26 cellular contexts compared by ENCODE assay signal in the genomic region with DNA sequence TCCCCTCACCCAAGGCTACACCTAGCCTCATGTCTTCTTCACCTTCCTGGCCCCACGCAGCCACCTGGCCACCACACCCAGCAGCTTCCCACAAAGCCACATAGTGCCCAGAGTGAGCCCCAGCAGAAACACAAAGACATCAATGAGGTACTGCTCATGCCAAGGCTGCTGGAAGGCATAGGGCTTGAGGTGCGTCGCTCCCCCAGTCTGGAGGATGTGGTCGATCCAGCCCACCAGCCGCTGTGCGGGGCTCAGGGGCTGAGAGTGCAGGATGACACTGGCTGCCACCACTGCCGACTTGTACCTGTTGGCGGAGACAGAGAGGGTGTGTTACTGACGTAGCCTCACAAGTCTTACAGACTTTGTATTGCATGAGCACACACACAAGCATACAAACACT. TPM values are rescaled to one million over a fixed set of nuclear protein-coding genes. Genes with fewer than 3 reads are reported as not detected.
DNase-seq lines count a peak whose midpoint lies in the region; TF ChIP-seq lines count a peak whose summit lies in the region.
"Had no signal": no experiment of that assay in that cellular context is flagged by ENCODE, and none has a peak within 500 bp of the region (broad histone marks: within the 10 kb centered on the region; RNA-seq: fewer than 3 reads in every experiment).

No MANE protein-coding gene starts in this region.

- no peak for TF ChIP-seq POLR2A in lower leg skin (IDR thresholded peaks at IDR 0.05)

- peak; percentile 10 for DNase-seq in activated gamma-delta T cell treated with Interleukin-2 at 50 U/mL for 16 hours
- no peak for DNase-seq in activated gamma-delta T cell (lab: John Stamatoyannopoulos, UW)
- peak; percentile 5 for DNase-seq in HEK293T (ENCODE audit: extremely low spot score)
- peak; percentile 2 for DNase-seq in effector CD8-positive, alpha-beta T cell (lab: John Stamatoyannopoulos, UW)
- DNase-seq in stimulated activated CD8-positive, alpha-beta memory T cell treated with anti-CD3 and anti-CD28 coated beads, Interleukin-4, amount 100 ng/mL, for 48 hours, result peak; percentile 25
- DNase-seq in hippocampal formation (lab: John Stamatoyannopoulos, UW), result no peak
- DNase-seq in lower leg skin (ENCODE audit: low spot score in 2 of 2), result no peak
- DNase-seq in CD14-positive monocyte (ENCODE audit: low spot score), result no peak
- DNase-seq: activated CD4-positive, alpha-beta T cell treated with anti-CD3 and anti-CD28 coated beads, Interleukin-2, amount 50 U/mL, for 48 hours; activated effector memory CD4-positive, alpha-beta T cell treated with anti-CD3 and anti-CD28 coated beads, Interleukin-2, amount 50 U/mL, for 16 hours; Caco-2; effector memory CD4-positive, alpha-beta T cell; immature natural killer cell; Karpas-422; NCI-H1048; NCI-H2081; NCI-H446 treated with DMSO at 0.1 percent for 48 hours; ovary; right cardiac atrium; stimulated activated naive B cell treated with anti-CD40 and anti-IgM and Interleukin-4, amounts not matched to agents 10 μg/mL and 1 μg/mL and 100 μg/mL, for 72 hours had no signal

- H3K27me3 Mint-ChIP-seq in CD14-positive monocyte (ENCODE audit: low read depth in 3 of 3), result peaks cover 0 to 12% (median 2%) of the 10 kb centered on the region in 3 donors

- peaks cover 0 to 7% (median 5%) of the 10 kb centered on the region in 7 donors for H3K9me3 Mint-ChIP-seq in CD14-positive monocyte

- CTCF ChIA-PET in HEK293T (lab: Yijun Ruan, JAX), result no interaction called here

- H3K4me3 ChIP-seq in lower leg skin (ENCODE audit: low read depth, poor library complexity, severe bottlenecking), result no peak overlapping the region
- H3K4me3 ChIP-seq: ovary, tibial nerve had no signal

- H3K36me3 Mint-ChIP-seq in CD14-positive monocyte, result no peaks in the 10 kb centered on the region
- H3K36me3 Mint-ChIP-seq: immature natural killer cell; stimulated activated naive B cell treated with anti-CD40 and anti-IgM and Interleukin-4, amounts not matched to agents 10 μg/mL and 1 μg/mL and 100 μg/mL, for 72 hours had no signal

- no peak for TF ChIP-seq CTCF in lower leg skin (IDR thresholded peaks at IDR 0.05)
- no peak for TF ChIP-seq CTCF in CD14-positive monocyte (IDR thresholded peaks at IDR 0.05)

- POLR2A ChIA-PET in HEK293T (lab: Yijun Ruan, JAX), result no interaction called here

- no peak overlapping the region for H3K27ac Mint-ChIP-seq in CD14-positive monocyte
- H3K27ac Mint-ChIP-seq: immature natural killer cell; stimulated activated naive B cell treated with anti-CD40 and anti-IgM and Interleukin-4, amounts not matched to agents 10 μg/mL and 1 μg/mL and 100 μg/mL, for 72 hours had no signal

- H3K4me3 Mint-ChIP-seq in CD14-positive monocyte, result no peak overlapping the region
- H3K4me3 Mint-ChIP-seq: immature natural killer cell; stimulated activated naive B cell treated with anti-CD40 and anti-IgM and Interleukin-4, amounts not matched to agents 10 μg/mL and 1 μg/mL and 100 μg/mL, for 72 hours had no signal

- 64 to 77% methylated on average over 9 of the region's 9 CpGs for WGBS in lower leg skin, 2 donors

- no peaks in the 10 kb centered on the region for H3K4me1 Mint-ChIP-seq in CD14-positive monocyte
- H3K4me1 Mint-ChIP-seq: immature natural killer cell; stimulated activated naive B cell treated with anti-CD40 and anti-IgM and Interleukin-4, amounts not matched to agents 10 μg/mL and 1 μg/mL and 100 μg/mL, for 72 hours had no signal

- intact Hi-C loops in lower leg skin (cut with DNase I; ENCODE audit: low total_unique reads), result no loop called here
- intact Hi-C loops in CD14-positive monocyte (cut with micrococcal nuclease), result no loop called here

TF ChIP-seq in HEK293T, 16 proteins besides CTCF, POLR2A, EP300 and RAD21:
- TF ChIP-seq HDGF (IDR thresholded peaks at IDR 0.05; ENCODE audit: borderline replicate concordance) (no peak), FOXA1 (IDR thresholded peaks at IDR 0.05) (no peak), BHLHE40 (IDR thresholded peaks at IDR 0.05; ENCODE audit: borderline replicate concordance) (no peak), TARDBP (IDR thresholded peaks at IDR 0.05) (no peak), L3MBTL2 (conservative IDR thresholded peaks at IDR 0.05) (no peak), FOXM1 (IDR thresholded peaks at IDR 0.05; ENCODE audit: borderline replicate concordance) (no peak), ZNF384 (IDR thresholded peaks at IDR 0.05) (no peak), NFRKB (IDR thresholded peaks at IDR 0.05) (no peak), FOXK2 (IDR thresholded peaks at IDR 0.05) (no peak), SP1 (IDR thresholded peaks at IDR 0.05) (no peak)
TF ChIP-seq in HEK293T: peak in this region for 0.

RNA-seq across cellular contexts. Expression of gene CAPSL, which starts 15.8 kb away (rescaled TPM):
- not detected for total RNA-seq in lower leg skin
- polyA plus RNA-seq in CD14-positive monocyte, result not detected
- total RNA-seq: Caco-2, chondrocyte, Daoy, HT-29, right cardiac atrium, tibial nerve had no signal
- polyA plus RNA-seq: immature natural killer cell, liver, ovary, right cardiac atrium had no signal

RNA-seq across cellular contexts. Expression of gene UGT3A1, which starts 37.0 kb away (rescaled TPM):
- under 1 TPM in 1 of 4 donors, not detected in 3; 0.23 TPM for total RNA-seq in lower leg skin
- polyA plus RNA-seq in CD14-positive monocyte, result not detected
- total RNA-seq: Caco-2, chondrocyte, Daoy, fibroblast of lung, HT-29, ovary, right cardiac atrium, tibial nerve had no signal
- polyA plus RNA-seq: fibroblast of lung, immature natural killer cell, ovary, right cardiac atrium had no signal

Comparison
In these comparisons a context has a peak if more than half of its experiments do, and no peak if none do; other contexts are left out.
1. DNase-seq: peak in activated gamma-delta T cell treated with Interleukin-2 at 50 U/mL for 16 hours (single experiment), HEK293T (single experiment), effector CD8-positive, alpha-beta T cell (single experiment) and stimulated activated CD8-positive, alpha-beta memory T cell treated with anti-CD3 and anti-CD28 coated beads, Interleukin-4, amount 100 ng/mL, for 48 hours (single experiment); none in activated gamma-delta T cell (single experiment), hippocampal formation (0 of 2), lower leg skin (0 of 2) and CD14-positive monocyte (single experiment).